ENCODE assay signal across 1 cellular context in the genomic region with DNA sequence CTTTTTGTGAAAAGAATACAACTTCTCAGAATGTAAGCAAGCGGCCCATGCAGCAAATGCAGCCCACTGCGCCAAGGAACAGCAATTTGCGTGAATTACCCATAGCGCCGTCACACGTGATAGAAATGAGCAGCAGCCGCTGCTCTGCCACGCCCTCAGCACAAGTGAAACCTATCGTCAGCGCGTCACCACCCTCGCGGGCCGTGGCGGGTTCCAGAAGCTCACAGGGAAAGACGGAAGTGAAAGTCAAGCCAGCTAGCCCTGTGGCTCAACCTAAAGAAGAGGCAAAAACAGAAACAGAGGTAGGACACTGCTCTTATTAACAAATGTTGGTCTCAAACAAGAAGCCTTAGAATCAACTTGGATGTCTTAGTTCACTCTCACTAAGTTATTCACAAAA.
TF ChIP-seq lines count a peak whose summit lies in the region.

No MANE protein-coding gene starts in this region.

TF ChIP-seq in GM23338, 12 proteins besides CTCF, POLR2A, EP300 and RAD21 (continued from another document):
- TF ChIP-seq, protein P1, sequence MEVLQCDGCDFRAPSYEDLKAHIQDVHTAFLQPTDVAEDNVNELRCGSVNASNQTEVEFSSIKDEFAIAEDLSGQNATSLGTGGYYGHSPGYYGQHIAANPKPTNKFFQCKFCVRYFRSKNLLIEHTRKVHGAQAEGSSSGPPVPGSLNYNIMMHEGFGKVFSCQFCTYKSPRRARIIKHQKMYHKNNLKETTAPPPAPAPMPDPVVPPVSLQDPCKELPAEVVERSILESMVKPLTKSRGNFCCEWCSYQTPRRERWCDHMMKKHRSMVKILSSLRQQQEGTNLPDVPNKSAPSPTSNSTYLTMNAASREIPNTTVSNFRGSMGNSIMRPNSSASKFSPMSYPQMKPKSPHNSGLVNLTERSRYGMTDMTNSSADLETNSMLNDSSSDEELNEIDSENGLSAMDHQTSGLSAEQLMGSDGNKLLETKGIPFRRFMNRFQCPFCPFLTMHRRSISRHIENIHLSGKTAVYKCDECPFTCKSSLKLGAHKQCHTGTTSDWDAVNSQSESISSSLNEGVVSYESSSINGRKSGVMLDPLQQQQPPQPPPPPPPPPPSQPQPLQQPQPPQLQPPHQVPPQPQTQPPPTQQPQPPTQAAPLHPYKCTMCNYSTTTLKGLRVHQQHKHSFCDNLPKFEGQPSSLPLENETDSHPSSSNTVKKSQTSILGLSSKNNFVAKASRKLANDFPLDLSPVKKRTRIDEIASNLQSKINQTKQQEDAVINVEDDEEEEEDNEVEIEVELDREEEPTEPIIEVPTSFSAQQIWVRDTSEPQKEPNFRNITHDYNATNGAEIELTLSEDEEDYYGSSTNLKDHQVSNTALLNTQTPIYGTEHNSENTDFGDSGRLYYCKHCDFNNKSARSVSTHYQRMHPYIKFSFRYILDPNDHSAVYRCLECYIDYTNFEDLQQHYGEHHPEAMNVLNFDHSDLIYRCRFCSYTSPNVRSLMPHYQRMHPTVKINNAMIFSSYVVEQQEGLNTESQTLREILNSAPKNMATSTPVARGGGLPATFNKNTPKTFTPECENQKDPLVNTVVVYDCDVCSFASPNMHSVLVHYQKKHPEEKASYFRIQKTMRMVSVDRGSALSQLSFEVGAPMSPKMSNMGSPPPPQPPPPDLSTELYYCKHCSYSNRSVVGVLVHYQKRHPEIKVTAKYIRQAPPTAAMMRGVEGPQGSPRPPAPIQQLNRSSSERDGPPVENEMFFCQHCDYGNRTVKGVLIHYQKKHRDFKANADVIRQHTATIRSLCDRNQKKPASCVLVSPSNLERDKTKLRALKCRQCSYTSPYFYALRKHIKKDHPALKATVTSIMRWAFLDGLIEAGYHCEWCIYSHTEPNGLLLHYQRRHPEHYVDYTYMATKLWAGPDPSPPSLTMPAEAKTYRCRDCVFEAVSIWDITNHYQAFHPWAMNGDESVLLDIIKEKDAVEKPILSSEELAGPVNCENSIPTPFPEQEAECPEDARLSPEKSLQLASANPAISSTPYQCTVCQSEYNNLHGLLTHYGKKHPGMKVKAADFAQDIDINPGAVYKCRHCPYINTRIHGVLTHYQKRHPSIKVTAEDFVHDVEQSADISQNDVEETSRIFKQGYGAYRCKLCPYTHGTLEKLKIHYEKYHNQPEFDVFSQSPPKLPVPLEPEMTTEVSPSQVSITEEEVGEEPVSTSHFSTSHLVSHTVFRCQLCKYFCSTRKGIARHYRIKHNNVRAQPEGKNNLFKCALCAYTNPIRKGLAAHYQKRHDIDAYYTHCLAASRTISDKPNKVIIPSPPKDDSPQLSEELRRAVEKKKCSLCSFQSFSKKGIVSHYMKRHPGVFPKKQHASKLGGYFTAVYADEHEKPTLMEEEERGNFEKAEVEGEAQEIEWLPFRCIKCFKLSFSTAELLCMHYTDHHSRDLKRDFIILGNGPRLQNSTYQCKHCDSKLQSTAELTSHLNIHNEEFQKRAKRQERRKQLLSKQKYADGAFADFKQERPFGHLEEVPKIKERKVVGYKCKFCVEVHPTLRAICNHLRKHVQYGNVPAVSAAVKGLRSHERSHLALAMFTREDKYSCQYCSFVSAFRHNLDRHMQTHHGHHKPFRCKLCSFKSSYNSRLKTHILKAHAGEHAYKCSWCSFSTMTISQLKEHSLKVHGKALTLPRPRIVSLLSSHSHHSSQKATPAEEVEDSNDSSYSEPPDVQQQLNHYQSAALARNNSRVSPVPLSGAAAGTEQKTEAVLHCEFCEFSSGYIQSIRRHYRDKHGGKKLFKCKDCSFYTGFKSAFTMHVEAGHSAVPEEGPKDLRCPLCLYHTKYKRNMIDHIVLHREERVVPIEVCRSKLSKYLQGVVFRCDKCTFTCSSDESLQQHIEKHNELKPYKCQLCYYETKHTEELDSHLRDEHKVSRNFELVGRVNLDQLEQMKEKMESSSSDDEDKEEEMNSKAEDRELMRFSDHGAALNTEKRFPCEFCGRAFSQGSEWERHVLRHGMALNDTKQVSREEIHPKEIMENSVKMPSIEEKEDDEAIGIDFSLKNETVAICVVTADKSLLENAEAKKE (CRISPR knock-in tag; IDR thresholded peaks at IDR 0.05) = no peak
- TF ChIP-seq, protein P2, sequence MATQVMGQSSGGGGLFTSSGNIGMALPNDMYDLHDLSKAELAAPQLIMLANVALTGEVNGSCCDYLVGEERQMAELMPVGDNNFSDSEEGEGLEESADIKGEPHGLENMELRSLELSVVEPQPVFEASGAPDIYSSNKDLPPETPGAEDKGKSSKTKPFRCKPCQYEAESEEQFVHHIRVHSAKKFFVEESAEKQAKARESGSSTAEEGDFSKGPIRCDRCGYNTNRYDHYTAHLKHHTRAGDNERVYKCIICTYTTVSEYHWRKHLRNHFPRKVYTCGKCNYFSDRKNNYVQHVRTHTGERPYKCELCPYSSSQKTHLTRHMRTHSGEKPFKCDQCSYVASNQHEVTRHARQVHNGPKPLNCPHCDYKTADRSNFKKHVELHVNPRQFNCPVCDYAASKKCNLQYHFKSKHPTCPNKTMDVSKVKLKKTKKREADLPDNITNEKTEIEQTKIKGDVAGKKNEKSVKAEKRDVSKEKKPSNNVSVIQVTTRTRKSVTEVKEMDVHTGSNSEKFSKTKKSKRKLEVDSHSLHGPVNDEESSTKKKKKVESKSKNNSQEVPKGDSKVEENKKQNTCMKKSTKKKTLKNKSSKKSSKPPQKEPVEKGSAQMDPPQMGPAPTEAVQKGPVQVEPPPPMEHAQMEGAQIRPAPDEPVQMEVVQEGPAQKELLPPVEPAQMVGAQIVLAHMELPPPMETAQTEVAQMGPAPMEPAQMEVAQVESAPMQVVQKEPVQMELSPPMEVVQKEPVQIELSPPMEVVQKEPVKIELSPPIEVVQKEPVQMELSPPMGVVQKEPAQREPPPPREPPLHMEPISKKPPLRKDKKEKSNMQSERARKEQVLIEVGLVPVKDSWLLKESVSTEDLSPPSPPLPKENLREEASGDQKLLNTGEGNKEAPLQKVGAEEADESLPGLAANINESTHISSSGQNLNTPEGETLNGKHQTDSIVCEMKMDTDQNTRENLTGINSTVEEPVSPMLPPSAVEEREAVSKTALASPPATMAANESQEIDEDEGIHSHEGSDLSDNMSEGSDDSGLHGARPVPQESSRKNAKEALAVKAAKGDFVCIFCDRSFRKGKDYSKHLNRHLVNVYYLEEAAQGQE (IDR thresholded peaks at IDR 0.05; ENCODE audit: unreplicated experiment) = no peak
- TF ChIP-seq POLR2AphosphoS5 (IDR thresholded peaks at IDR 0.05; ENCODE audit: low read depth) = no peak
- TF ChIP-seq ETS1 (IDR thresholded peaks at IDR 0.05) = no peak
- no peak for TF ChIP-seq ZNF114 (CRISPR knock-in tag; IDR thresholded peaks at IDR 0.05)
